Comparison of ENCODE assay signal across 15 cellular contexts in the genomic region with DNA sequence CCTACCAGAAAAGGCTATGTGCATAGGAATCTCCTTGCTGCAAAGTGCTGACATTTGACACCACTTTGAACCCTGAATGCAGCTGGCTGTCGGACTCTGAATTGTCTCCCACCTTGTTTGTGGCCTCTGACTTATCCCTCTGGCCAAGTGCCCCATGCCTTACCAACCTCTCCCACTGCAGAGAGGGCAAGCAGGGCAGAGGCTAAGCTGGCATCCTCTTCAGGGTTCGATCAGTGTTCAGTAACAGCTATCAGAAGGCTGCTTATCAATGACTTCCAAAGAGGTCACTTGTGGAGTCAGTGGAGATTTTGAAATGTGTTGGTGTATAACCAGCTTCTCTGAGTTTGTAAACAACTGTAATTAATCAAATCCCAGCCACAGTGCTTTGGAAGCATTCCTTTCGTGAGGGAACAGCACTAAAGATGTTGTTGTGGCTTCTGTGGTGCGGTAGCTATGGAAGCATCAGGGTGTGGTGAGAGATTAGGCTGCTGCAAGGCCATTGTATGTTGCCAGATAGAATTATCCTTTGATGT. TPM values are rescaled to one million over a fixed set of nuclear protein-coding genes. Genes with fewer than 3 reads are reported as not detected.
DNase-seq lines count a peak whose midpoint lies in the region; ATAC-seq and TF ChIP-seq lines count a peak whose summit lies in the region.
"Had no signal": no experiment of that assay in that cellular context is flagged by ENCODE, and none has a peak within 500 bp of the region (broad histone marks: within the 10 kb centered on the region; RNA-seq: fewer than 3 reads in every experiment).

No MANE protein-coding gene starts in this region.

- H3K4me3 ChIP-seq in HCT116 (replicated peaks in 1 of 2; ENCODE audit: low read depth in 1 of 2, low read length in 2 of 2), result peak overlapping the region in 1 of 2 experiments; percentile 9; a peak in 1 of 4 replicates
- H3K4me3 ChIP-seq in SJCRH30, result no peak overlapping the region
- H3K4me3 ChIP-seq in cardiac muscle cell, result no peak overlapping the region
- H3K4me3 ChIP-seq: thoracic aorta had no signal

- H3K9me3 ChIP-seq in HCT116 (ENCODE audit: control insufficient read depth in 1 of 2, insufficient read depth in 1 of 2, low read depth in 1 of 2, low read length in 2 of 2), result peaks cover 0 to under 1% of the 10 kb centered on the region in 2 experiments; a peak in 1 of 4 replicates
- H3K9me3 ChIP-seq in SJCRH30 (replicated peaks), result no peaks in the 10 kb centered on the region; the same call in 1 of the 2 replicates
- H3K9me3 ChIP-seq in cardiac muscle cell (ENCODE audit: low read depth), result no peaks in the 10 kb centered on the region
- H3K9me3 ChIP-seq: thoracic aorta had no signal

- TF ChIP-seq RAD21 in HCT116 (IDR thresholded peaks at IDR 0.05; ENCODE audit: low read depth), result no peak

- H3K27me3 ChIP-seq in HCT116 (ENCODE audit: insufficient read depth, low read length), result no peaks in the 10 kb centered on the region
- H3K27me3 ChIP-seq in SJCRH30, result no peaks in the 10 kb centered on the region
- H3K27me3 ChIP-seq in cardiac muscle cell, result no peaks in the 10 kb centered on the region

- TF ChIP-seq CTCF in HCT116 (IDR thresholded peaks at IDR 0.05 in 2 of 3, conservative IDR thresholded peaks at IDR 0.05 in 1 of 3; ENCODE audit: borderline replicate concordance in 1 of 3, insufficient read depth in 1 of 3, low read depth in 2 of 3, low read length in 2 of 3) (no peak), cardiac muscle cell (IDR thresholded peaks at IDR 0.05; ENCODE audit: low read depth, low read length) (no peak)

- H3K9ac ChIP-seq in HCT116 (ENCODE audit: low read length), result peak overlapping the region; percentile 27

- POLR2A ChIA-PET in HCT116 (lab: Charles Lee), result no interaction called here

- no peaks in the 10 kb centered on the region for H3K4me1 Mint-ChIP-seq in activated naive CD8-positive, alpha-beta T cell treated with anti-CD3 and anti-CD28 coated beads, Interleukin-2, amount 50 U/mL, for 24 hours
- no peaks in the 10 kb centered on the region for H3K4me1 Mint-ChIP-seq in stimulated activated naive B cell treated with anti-CD40 and anti-IgM and Interleukin-4, amounts not matched to agents 10 μg/mL and 1 μg/mL and 100 μg/mL, for 72 hours
- H3K4me1 Mint-ChIP-seq: activated B cell treated with CpG ODN at 0.5 μM for 24 hours; activated naive CD4-positive, alpha-beta T cell treated with anti-CD3 and anti-CD28 coated beads, Interleukin-2, amount 50 U/mL, for 24 hours; CD14-positive monocyte; naive B cell had no signal

- H2AFZ ChIP-seq in HCT116 (ENCODE audit: low read depth, low read length, poor library complexity, severe bottlenecking), result peak overlapping the region; percentile 93

- no peaks in the 10 kb centered on the region for H3K79me2 ChIP-seq in HCT116 (ENCODE audit: insufficient read depth, low read length)

- H3K36me3 ChIP-seq in HCT116 (ENCODE audit: control insufficient read depth in 1 of 2, insufficient read depth in 2 of 2, low read length in 2 of 2), result no peaks in the 10 kb centered on the region
- H3K36me3 ChIP-seq in SJCRH30, result no peaks in the 10 kb centered on the region
- no peaks in the 10 kb centered on the region for H3K36me3 ChIP-seq in cardiac muscle cell
- H3K36me3 ChIP-seq: thoracic aorta had no signal

- H3K27ac Mint-ChIP-seq in activated naive CD8-positive, alpha-beta T cell treated with anti-CD3 and anti-CD28 coated beads, Interleukin-2, amount 50 U/mL, for 24 hours, result no peak overlapping the region
- H3K27ac Mint-ChIP-seq in stimulated activated naive B cell treated with anti-CD40 and anti-IgM and Interleukin-4, amounts not matched to agents 10 μg/mL and 1 μg/mL and 100 μg/mL, for 72 hours, result no peak overlapping the region
- H3K27ac Mint-ChIP-seq: activated B cell treated with CpG ODN at 0.5 μM for 24 hours; activated naive CD4-positive, alpha-beta T cell treated with anti-CD3 and anti-CD28 coated beads, Interleukin-2, amount 50 U/mL, for 24 hours; CD14-positive monocyte had no signal

- CTCF ChIA-PET in HCT116 (lab: Charles Lee), result no interaction called here

- H3K9me2 ChIP-seq in HCT116 (ENCODE audit: insufficient read depth), result no peaks in the 10 kb centered on the region

- peak overlapping the region; percentile 52 for H3K27ac ChIP-seq in HCT116 (ENCODE audit: low read depth, low read length)
- H3K27ac ChIP-seq in SJCRH30, result 0 out of 2 replicates have a peak overlapping the region, but pooled peaks have one; percentile 5
- H3K27ac ChIP-seq in cardiac muscle cell, result peak overlapping the region; percentile 7
- H3K27ac ChIP-seq: thoracic aorta had no signal

- no peak overlapping the region for H3K4me3 Mint-ChIP-seq in activated naive CD8-positive, alpha-beta T cell treated with anti-CD3 and anti-CD28 coated beads, Interleukin-2, amount 50 U/mL, for 24 hours
- no peak overlapping the region for H3K4me3 Mint-ChIP-seq in stimulated activated naive B cell treated with anti-CD40 and anti-IgM and Interleukin-4, amounts not matched to agents 10 μg/mL and 1 μg/mL and 100 μg/mL, for 72 hours
- H3K4me3 Mint-ChIP-seq: activated B cell treated with CpG ODN at 0.5 μM for 24 hours; activated naive CD4-positive, alpha-beta T cell treated with anti-CD3 and anti-CD28 coated beads, Interleukin-2, amount 50 U/mL, for 24 hours; CD14-positive monocyte; naive B cell had no signal

- H3K9me3 Mint-ChIP-seq in activated naive CD8-positive, alpha-beta T cell treated with anti-CD3 and anti-CD28 coated beads, Interleukin-2, amount 50 U/mL, for 24 hours, result peaks cover 3% of the 10 kb centered on the region
- peaks cover 4 to 5% of the 10 kb centered on the region in 2 donors for H3K9me3 Mint-ChIP-seq in stimulated activated naive B cell treated with anti-CD40 and anti-IgM and Interleukin-4, amounts not matched to agents 10 μg/mL and 1 μg/mL and 100 μg/mL, for 72 hours

- ATAC-seq in HCT116 (peak; percentile 80), HG02884 (IDR thresholded peaks at IDR 0.05; ENCODE audit: unreplicated experiment) (no peak)
- no peak for ATAC-seq in activated naive CD8-positive, alpha-beta T cell treated with anti-CD3 and anti-CD28 coated beads, Interleukin-2, amount 50 U/mL, for 24 hours
- ATAC-seq in stimulated activated naive B cell treated with anti-CD40 and anti-IgM and Interleukin-4, amounts not matched to agents 10 μg/mL and 1 μg/mL and 100 μg/mL, for 72 hours (replicated peaks), result no peak

- no peak for DNase-seq in HCT116 (ENCODE audit: low read depth, low spot score)
- DNase-seq in SJCRH30, result peak; percentile 50 to 64
- peak; percentile 52 to 57 for DNase-seq in cardiac muscle cell (ENCODE audit: low read depth in 1 of 2, low spot score in 1 of 2)
- DNase-seq in renal cortical epithelial cell (ENCODE audit: low read depth), result peak; percentile 41
- no peak for DNase-seq in D341Med (ENCODE audit: low spot score)
- no peak for DNase-seq in activated naive CD8-positive, alpha-beta T cell treated with anti-CD3 and anti-CD28 coated beads, Interleukin-2, amount 50 U/mL, for 24 hours
- DNase-seq in stimulated activated naive B cell treated with anti-CD40 and anti-IgM and Interleukin-4, amounts not matched to agents 10 μg/mL and 1 μg/mL and 100 μg/mL, for 72 hours, result no peak
- DNase-seq: activated B cell treated with CpG ODN at 0.5 μM for 24 hours, naive B cell, NCI-H2029, NCI-H82 had no signal

- H3K27me3 Mint-ChIP-seq in activated naive CD8-positive, alpha-beta T cell treated with anti-CD3 and anti-CD28 coated beads, Interleukin-2, amount 50 U/mL, for 24 hours, result peaks cover 6% of the 10 kb centered on the region
- peaks cover 7 to 17% of the 10 kb centered on the region in 2 donors for H3K27me3 Mint-ChIP-seq in stimulated activated naive B cell treated with anti-CD40 and anti-IgM and Interleukin-4, amounts not matched to agents 10 μg/mL and 1 μg/mL and 100 μg/mL, for 72 hours
- H3K27me3 Mint-ChIP-seq: activated B cell treated with CpG ODN at 0.5 μM for 24 hours; activated naive CD4-positive, alpha-beta T cell treated with anti-CD3 and anti-CD28 coated beads, Interleukin-2, amount 50 U/mL, for 24 hours had no signal

- no peaks in the 10 kb centered on the region for H4K20me1 ChIP-seq in HCT116 (ENCODE audit: insufficient read depth)

- peak overlapping the region; percentile 75 for H3K4me2 ChIP-seq in HCT116 (ENCODE audit: low read length)

- H3K4me1 ChIP-seq in HCT116 (ENCODE audit: control insufficient read depth in 1 of 2, insufficient read depth in 2 of 2, low read length in 2 of 2), result peaks cover 40 to 42% of the 10 kb centered on the region in 2 experiments
- peaks cover 27% of the 10 kb centered on the region for H3K4me1 ChIP-seq in SJCRH30
- peaks cover 24% of the 10 kb centered on the region for H3K4me1 ChIP-seq in cardiac muscle cell (ENCODE audit: low read depth)

- BruUV-seq in HCT116 (replicated peaks; lab: Mats Ljungman, UMichigan), result no TSS peak

- H3K36me3 Mint-ChIP-seq in activated naive CD8-positive, alpha-beta T cell treated with anti-CD3 and anti-CD28 coated beads, Interleukin-2, amount 50 U/mL, for 24 hours (ENCODE audit: low read depth), result no peaks in the 10 kb centered on the region
- no peaks in the 10 kb centered on the region for H3K36me3 Mint-ChIP-seq in stimulated activated naive B cell treated with anti-CD40 and anti-IgM and Interleukin-4, amounts not matched to agents 10 μg/mL and 1 μg/mL and 100 μg/mL, for 72 hours
- H3K36me3 Mint-ChIP-seq: activated naive CD4-positive, alpha-beta T cell treated with anti-CD3 and anti-CD28 coated beads, Interleukin-2, amount 50 U/mL, for 24 hours; CD14-positive monocyte; naive B cell had no signal

- intact Hi-C loops in HCT116 (cut with micrococcal nuclease), result no loop called here

- RAD21 ChIA-PET in HCT116 (lab: Charles Lee; ENCODE audit: low non-redundant PET in 1 of 2, low total read pairs in 2 of 2, uncharacterized antibody in 2 of 2, unreplicated experiment in 2 of 2), result no interaction called here

- no peak for TF ChIP-seq POLR2A in HCT116 (IDR thresholded peaks at IDR 0.05; ENCODE audit: borderline replicate concordance, extremely low read depth, insufficient read depth, insufficient read length)

TF ChIP-seq in HCT116, 20 proteins besides CTCF, POLR2A, EP300 and RAD21:
- TF ChIP-seq EZH2phosphoT487 (IDR thresholded peaks at IDR 0.05; ENCODE audit: borderline replicate concordance), result no peak
- TF ChIP-seq TCF7L2 (IDR thresholded peaks at IDR 0.05; ENCODE audit: borderline replicate concordance, extremely low read depth, insufficient read depth, insufficient read length), result peak; percentile 96
- TF ChIP-seq SP1 (IDR thresholded peaks at IDR 0.05; ENCODE audit: low read depth), result peak; percentile 8; the same call in 1 of the 2 replicates

RNA-seq across cellular contexts. Expression of gene BMP4, which starts 22.6 kb away (rescaled TPM):
- total RNA-seq in HCT116 (2021; ENCODE audit: unreplicated experiment) (145 TPM), cardiac muscle cell (10.6 and 13.6 TPM in 2 replicates), renal cortical epithelial cell (1.2 and 4.0 TPM in 2 replicates)
- polyA plus RNA-seq in HCT116 (2012), result 45.0 and 47.6 TPM in 2 replicates
- 42.5 and 42.9 TPM in 2 replicates for total RNA-seq in SJCRH30 (2014; rRNA removed; shearing (Covaris generic))
- polyA plus RNA-seq in cardiac muscle cell, result 11.4 and 12.1 TPM in 2 replicates

Comparison
In these comparisons a context has a peak if more than half of its experiments do, and no peak if none do; other contexts are left out.
1. DNase-seq: peak in SJCRH30 (2 of 2), cardiac muscle cell (2 of 2) and renal cortical epithelial cell (single experiment); none in HCT116 (single experiment), D341Med (single experiment), activated naive CD8-positive, alpha-beta T cell treated with anti-CD3 and anti-CD28 coated beads, Interleukin-2, amount 50 U/mL, for 24 hours (single experiment) and stimulated activated naive B cell treated with anti-CD40 and anti-IgM and Interleukin-4, amounts not matched to agents 10 μg/mL and 1 μg/mL and 100 μg/mL, for 72 hours (single experiment).
2. Peak in every context shown above with its lines, with median percentiles within 50 percentile points of each other: H3K27ac ChIP-seq.